Comparison of ENCODE assay signal across 2 cellular contexts in the genomic region with DNA sequence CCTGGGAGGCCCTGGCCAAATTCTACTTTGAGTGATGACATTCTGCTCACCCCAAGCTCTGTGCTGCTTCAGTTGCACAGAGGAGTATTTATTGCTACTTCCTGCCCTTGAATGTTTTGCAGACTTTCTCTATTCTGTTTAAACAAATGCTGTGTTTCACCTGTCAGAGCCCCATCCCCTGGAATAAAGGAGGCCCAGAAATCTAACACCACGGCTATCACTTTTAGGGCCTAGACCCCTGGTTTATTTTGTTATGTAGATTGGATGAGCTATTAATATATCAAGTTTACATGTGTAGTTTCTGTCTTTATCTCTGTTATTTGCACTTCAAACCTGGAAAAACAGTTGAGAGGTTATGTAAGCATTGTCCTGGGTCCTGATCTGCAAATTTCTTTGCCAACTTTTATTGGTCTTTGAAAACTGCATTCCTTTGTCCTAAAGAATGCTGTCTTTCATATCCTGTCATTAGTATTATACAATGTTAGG.
TF ChIP-seq lines count a peak whose summit lies in the region.

No MANE protein-coding gene starts in this region.

TF ChIP-seq in SK-N-SH, 30 proteins besides CTCF, POLR2A, EP300 and RAD21 (continued from another document):
- TF ChIP-seq, protein P1, sequence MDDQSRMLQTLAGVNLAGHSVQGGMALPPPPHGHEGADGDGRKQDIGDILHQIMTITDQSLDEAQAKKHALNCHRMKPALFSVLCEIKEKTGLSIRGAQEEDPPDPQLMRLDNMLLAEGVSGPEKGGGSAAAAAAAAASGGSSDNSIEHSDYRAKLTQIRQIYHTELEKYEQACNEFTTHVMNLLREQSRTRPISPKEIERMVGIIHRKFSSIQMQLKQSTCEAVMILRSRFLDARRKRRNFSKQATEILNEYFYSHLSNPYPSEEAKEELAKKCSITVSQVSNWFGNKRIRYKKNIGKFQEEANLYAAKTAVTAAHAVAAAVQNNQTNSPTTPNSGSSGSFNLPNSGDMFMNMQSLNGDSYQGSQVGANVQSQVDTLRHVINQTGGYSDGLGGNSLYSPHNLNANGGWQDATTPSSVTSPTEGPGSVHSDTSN (IDR thresholded peaks at IDR 0.05) = 0 out of 2 replicates have a peak, but pooled peaks have one; percentile 13
- TF ChIP-seq TEAD4 (IDR thresholded peaks at IDR 0.05; ENCODE audit: borderline replicate concordance, insufficient read depth) (no peak), TCF12 (IDR thresholded peaks at IDR 0.05) (0 out of 2 replicates have a peak, but pooled peaks have one; percentile 3), SMC3 (IDR thresholded peaks at IDR 0.05; ENCODE audit: low read depth, low read length) (no peak), SIN3A (IDR thresholded peaks at IDR 0.05; ENCODE audit: borderline replicate concordance, low read depth, low read length) (no peak)
- TF ChIP-seq, protein P2, sequence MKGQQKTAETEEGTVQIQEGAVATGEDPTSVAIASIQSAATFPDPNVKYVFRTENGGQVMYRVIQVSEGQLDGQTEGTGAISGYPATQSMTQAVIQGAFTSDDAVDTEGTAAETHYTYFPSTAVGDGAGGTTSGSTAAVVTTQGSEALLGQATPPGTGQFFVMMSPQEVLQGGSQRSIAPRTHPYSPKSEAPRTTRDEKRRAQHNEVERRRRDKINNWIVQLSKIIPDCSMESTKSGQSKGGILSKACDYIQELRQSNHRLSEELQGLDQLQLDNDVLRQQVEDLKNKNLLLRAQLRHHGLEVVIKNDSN (IDR thresholded peaks at IDR 0.05; ENCODE audit: borderline replicate concordance, low read depth) = no peak

TF ChIP-seq in HepG2, 621 proteins besides CTCF, POLR2A, EP300 and RAD21 (continues in another document):
- TF ChIP-seq, protein P3, sequence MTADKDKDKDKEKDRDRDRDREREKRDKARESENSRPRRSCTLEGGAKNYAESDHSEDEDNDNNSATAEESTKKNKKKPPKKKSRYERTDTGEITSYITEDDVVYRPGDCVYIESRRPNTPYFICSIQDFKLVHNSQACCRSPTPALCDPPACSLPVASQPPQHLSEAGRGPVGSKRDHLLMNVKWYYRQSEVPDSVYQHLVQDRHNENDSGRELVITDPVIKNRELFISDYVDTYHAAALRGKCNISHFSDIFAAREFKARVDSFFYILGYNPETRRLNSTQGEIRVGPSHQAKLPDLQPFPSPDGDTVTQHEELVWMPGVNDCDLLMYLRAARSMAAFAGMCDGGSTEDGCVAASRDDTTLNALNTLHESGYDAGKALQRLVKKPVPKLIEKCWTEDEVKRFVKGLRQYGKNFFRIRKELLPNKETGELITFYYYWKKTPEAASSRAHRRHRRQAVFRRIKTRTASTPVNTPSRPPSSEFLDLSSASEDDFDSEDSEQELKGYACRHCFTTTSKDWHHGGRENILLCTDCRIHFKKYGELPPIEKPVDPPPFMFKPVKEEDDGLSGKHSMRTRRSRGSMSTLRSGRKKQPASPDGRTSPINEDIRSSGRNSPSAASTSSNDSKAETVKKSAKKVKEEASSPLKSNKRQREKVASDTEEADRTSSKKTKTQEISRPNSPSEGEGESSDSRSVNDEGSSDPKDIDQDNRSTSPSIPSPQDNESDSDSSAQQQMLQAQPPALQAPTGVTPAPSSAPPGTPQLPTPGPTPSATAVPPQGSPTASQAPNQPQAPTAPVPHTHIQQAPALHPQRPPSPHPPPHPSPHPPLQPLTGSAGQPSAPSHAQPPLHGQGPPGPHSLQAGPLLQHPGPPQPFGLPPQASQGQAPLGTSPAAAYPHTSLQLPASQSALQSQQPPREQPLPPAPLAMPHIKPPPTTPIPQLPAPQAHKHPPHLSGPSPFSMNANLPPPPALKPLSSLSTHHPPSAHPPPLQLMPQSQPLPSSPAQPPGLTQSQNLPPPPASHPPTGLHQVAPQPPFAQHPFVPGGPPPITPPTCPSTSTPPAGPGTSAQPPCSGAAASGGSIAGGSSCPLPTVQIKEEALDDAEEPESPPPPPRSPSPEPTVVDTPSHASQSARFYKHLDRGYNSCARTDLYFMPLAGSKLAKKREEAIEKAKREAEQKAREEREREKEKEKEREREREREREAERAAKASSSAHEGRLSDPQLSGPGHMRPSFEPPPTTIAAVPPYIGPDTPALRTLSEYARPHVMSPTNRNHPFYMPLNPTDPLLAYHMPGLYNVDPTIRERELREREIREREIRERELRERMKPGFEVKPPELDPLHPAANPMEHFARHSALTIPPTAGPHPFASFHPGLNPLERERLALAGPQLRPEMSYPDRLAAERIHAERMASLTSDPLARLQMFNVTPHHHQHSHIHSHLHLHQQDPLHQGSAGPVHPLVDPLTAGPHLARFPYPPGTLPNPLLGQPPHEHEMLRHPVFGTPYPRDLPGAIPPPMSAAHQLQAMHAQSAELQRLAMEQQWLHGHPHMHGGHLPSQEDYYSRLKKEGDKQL (CRISPR knock-in tag; IDR thresholded peaks at IDR 0.05; ENCODE audit: low read depth) = peak; percentile 67; the same call in 1 of the 2 replicates
- TF ChIP-seq, protein P1 (CRISPR knock-in tag; IDR thresholded peaks at IDR 0.05; ENCODE audit: borderline replicate concordance) = no peak
- TF ChIP-seq FOXA3 (CRISPR knock-in tag; IDR thresholded peaks at IDR 0.05) (peak; percentile 76), PHF21A (CRISPR knock-in tag; IDR thresholded peaks at IDR 0.05) (0 out of 2 replicates have a peak, but pooled peaks have one; percentile 38), SOX6 (IDR thresholded peaks at IDR 0.05) (no peak), SOX6 (CRISPR knock-in tag; IDR thresholded peaks at IDR 0.05) (peak; percentile 95), FOSL1 (CRISPR knock-in tag; IDR thresholded peaks at IDR 0.05; ENCODE audit: borderline replicate concordance) (no peak), ZNF747 (CRISPR knock-in tag; IDR thresholded peaks at IDR 0.05; ENCODE audit: borderline replicate concordance) (no peak), SIX4 (CRISPR knock-in tag; IDR thresholded peaks at IDR 0.05) (peak; percentile 14; the same call in 1 of the 2 replicates), TARDBP (CRISPR knock-in tag; IDR thresholded peaks at IDR 0.05) (peak; percentile 78), KLF16 (CRISPR knock-in tag; IDR thresholded peaks at IDR 0.05) (no peak), MXD1 (CRISPR knock-in tag; IDR thresholded peaks at IDR 0.05) (no peak), SIX1 (CRISPR knock-in tag; IDR thresholded peaks at IDR 0.05; ENCODE audit: borderline replicate concordance) (peak; percentile 55; the same call in 1 of the 2 replicates), ZFX (CRISPR knock-in tag; IDR thresholded peaks at IDR 0.05; ENCODE audit: low read depth) (peak; percentile 41; the same call in 1 of the 2 replicates), CHD2 (IDR thresholded peaks at IDR 0.05; ENCODE audit: low read depth, low read length) (no peak), MIER3 (CRISPR knock-in tag; IDR thresholded peaks at IDR 0.05; ENCODE audit: borderline replicate concordance) (peak; percentile 72; the same call in 1 of the 2 replicates), ZFY (CRISPR knock-in tag; IDR thresholded peaks at IDR 0.05) (no peak), ZNF331 (CRISPR knock-in tag; IDR thresholded peaks at IDR 0.05) (0 out of 2 replicates have a peak, but pooled peaks have one; percentile 35), CREB1 (IDR thresholded peaks at IDR 0.05) (no peak), CREB1 (CRISPR knock-in tag; IDR thresholded peaks at IDR 0.05) (peak; percentile 57)
- TF ChIP-seq, protein P4, sequence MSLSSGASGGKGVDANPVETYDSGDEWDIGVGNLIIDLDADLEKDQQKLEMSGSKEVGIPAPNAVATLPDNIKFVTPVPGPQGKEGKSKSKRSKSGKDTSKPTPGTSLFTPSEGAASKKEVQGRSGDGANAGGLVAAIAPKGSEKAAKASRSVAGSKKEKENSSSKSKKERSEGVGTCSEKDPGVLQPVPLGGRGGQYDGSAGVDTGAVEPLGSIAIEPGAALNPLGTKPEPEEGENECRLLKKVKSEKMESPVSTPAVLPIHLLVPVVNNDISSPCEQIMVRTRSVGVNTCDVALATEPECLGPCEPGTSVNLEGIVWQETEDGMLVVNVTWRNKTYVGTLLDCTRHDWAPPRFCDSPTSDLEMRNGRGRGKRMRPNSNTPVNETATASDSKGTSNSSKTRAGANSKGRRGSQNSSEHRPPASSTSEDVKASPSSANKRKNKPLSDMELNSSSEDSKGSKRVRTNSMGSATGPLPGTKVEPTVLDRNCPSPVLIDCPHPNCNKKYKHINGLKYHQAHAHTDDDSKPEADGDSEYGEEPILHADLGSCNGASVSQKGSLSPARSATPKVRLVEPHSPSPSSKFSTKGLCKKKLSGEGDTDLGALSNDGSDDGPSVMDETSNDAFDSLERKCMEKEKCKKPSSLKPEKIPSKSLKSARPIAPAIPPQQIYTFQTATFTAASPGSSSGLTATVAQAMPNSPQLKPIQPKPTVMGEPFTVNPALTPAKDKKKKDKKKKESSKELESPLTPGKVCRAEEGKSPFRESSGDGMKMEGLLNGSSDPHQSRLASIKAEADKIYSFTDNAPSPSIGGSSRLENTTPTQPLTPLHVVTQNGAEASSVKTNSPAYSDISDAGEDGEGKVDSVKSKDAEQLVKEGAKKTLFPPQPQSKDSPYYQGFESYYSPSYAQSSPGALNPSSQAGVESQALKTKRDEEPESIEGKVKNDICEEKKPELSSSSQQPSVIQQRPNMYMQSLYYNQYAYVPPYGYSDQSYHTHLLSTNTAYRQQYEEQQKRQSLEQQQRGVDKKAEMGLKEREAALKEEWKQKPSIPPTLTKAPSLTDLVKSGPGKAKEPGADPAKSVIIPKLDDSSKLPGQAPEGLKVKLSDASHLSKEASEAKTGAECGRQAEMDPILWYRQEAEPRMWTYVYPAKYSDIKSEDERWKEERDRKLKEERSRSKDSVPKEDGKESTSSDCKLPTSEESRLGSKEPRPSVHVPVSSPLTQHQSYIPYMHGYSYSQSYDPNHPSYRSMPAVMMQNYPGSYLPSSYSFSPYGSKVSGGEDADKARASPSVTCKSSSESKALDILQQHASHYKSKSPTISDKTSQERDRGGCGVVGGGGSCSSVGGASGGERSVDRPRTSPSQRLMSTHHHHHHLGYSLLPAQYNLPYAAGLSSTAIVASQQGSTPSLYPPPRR (CRISPR knock-in tag; IDR thresholded peaks at IDR 0.05; ENCODE audit: borderline replicate concordance) = peak; percentile 76
- TF ChIP-seq, protein P5, sequence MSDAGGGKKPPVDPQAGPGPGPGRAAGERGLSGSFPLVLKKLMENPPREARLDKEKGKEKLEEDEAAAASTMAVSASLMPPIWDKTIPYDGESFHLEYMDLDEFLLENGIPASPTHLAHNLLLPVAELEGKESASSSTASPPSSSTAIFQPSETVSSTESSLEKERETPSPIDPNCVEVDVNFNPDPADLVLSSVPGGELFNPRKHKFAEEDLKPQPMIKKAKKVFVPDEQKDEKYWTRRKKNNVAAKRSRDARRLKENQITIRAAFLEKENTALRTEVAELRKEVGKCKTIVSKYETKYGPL (CRISPR knock-in tag; IDR thresholded peaks at IDR 0.05) = peak; percentile 74; the same call in 1 of the 2 replicates
- TF ChIP-seq, protein P6, sequence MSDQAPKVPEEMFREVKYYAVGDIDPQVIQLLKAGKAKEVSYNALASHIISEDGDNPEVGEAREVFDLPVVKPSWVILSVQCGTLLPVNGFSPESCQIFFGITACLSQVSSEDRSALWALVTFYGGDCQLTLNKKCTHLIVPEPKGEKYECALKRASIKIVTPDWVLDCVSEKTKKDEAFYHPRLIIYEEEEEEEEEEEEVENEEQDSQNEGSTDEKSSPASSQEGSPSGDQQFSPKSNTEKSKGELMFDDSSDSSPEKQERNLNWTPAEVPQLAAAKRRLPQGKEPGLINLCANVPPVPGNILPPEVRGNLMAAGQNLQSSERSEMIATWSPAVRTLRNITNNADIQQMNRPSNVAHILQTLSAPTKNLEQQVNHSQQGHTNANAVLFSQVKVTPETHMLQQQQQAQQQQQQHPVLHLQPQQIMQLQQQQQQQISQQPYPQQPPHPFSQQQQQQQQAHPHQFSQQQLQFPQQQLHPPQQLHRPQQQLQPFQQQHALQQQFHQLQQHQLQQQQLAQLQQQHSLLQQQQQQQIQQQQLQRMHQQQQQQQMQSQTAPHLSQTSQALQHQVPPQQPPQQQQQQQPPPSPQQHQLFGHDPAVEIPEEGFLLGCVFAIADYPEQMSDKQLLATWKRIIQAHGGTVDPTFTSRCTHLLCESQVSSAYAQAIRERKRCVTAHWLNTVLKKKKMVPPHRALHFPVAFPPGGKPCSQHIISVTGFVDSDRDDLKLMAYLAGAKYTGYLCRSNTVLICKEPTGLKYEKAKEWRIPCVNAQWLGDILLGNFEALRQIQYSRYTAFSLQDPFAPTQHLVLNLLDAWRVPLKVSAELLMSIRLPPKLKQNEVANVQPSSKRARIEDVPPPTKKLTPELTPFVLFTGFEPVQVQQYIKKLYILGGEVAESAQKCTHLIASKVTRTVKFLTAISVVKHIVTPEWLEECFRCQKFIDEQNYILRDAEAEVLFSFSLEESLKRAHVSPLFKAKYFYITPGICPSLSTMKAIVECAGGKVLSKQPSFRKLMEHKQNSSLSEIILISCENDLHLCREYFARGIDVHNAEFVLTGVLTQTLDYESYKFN (CRISPR knock-in tag; conservative IDR thresholded peaks at IDR 0.05) = peak; percentile 78
- TF ChIP-seq, protein P7, sequence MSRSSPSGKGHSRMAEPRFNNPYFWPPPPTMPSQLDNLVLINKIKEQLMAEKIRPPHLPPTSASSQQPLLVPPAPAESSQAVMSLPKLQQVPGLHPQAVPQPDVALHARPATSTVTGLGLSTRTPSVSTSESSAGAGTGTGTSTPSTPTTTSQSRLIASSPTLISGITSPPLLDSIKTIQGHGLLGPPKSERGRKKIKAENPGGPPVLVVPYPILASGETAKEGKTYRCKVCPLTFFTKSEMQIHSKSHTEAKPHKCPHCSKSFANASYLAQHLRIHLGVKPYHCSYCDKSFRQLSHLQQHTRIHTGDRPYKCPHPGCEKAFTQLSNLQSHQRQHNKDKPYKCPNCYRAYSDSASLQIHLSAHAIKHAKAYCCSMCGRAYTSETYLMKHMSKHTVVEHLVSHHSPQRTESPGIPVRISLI (CRISPR knock-in tag; IDR thresholded peaks at IDR 0.05; ENCODE audit: borderline replicate concordance) = peak; percentile 11; the same call in 1 of the 2 replicates
